In genomic region chr12:10293151-10293550, GRCh38 we compare ENCODE assay signal across 1 cellular context.
TF ChIP-seq lines count a peak whose summit lies in the region.

No MANE protein-coding gene starts in this region.

TF ChIP-seq in GM12878, 131 proteins besides CTCF, POLR2A, EP300 and RAD21 (continued from another document and continues in another):
- TF ChIP-seq CEBPZ (IDR thresholded peaks at IDR 0.05; ENCODE audit: low read depth, low read length) (no peak), JUNB (IDR thresholded peaks at IDR 0.05) (peak; percentile 85), ETV6 (conservative IDR thresholded peaks at IDR 0.05 in 1 of 2, IDR thresholded peaks at IDR 0.05 in 1 of 2; ENCODE audit: borderline replicate concordance in 1 of 2, low read depth in 1 of 2) (peak in 1 of 2 experiments; percentile 34; a peak in 1 of 4 replicates), ZBED1 (IDR thresholded peaks at IDR 0.05; ENCODE audit: borderline replicate concordance) (no peak), MTA3 (IDR thresholded peaks at IDR 0.05; ENCODE audit: borderline replicate concordance, low read length) (peak; percentile 72; the same call in 1 of the 2 replicates), IRF4 (IDR thresholded peaks at IDR 0.05; ENCODE audit: low read depth, low read length) (peak; percentile 71; the same call in 1 of the 2 replicates), ZBTB40 (IDR thresholded peaks at IDR 0.05; ENCODE audit: borderline replicate concordance) (no peak), NFXL1 (IDR thresholded peaks at IDR 0.05; ENCODE audit: borderline replicate concordance) (no peak), YBX1 (IDR thresholded peaks at IDR 0.05) (no peak), ZSCAN29 (IDR thresholded peaks at IDR 0.05) (no peak), NFIC (IDR thresholded peaks at IDR 0.05; ENCODE audit: low read depth, low read length) (no peak; the same call in 1 of the 2 replicates), FOXK2 (IDR thresholded peaks at IDR 0.05) (no peak), SUPT20H (IDR thresholded peaks at IDR 0.05; ENCODE audit: borderline replicate concordance, control insufficient read depth, low read depth, low read length) (no peak), ZNF622 (IDR thresholded peaks at IDR 0.05) (no peak), ELK1 (IDR thresholded peaks at IDR 0.05; ENCODE audit: low read depth, low read length) (no peak), SREBF2 (IDR thresholded peaks at IDR 0.05; ENCODE audit: low read length) (no peak), PRDM15 (CRISPR knock-in tag; IDR thresholded peaks at IDR 0.05) (no peak), KAT2A (conservative IDR thresholded peaks at IDR 0.05; ENCODE audit: control insufficient read depth, low read depth, low read length) (no peak), HCFC1 (IDR thresholded peaks at IDR 0.05; ENCODE audit: low read length) (no peak), NBN (IDR thresholded peaks at IDR 0.05) (no peak), DPF2 (IDR thresholded peaks at IDR 0.05) (no peak), ZNF592 (IDR thresholded peaks at IDR 0.05) (no peak), SREBF1 (IDR thresholded peaks at IDR 0.05; ENCODE audit: low read length) (no peak), CBFB (IDR thresholded peaks at IDR 0.05; ENCODE audit: low read depth) (no peak), POLR2AphosphoS2 (IDR thresholded peaks at IDR 0.05; ENCODE audit: low read depth, low read length) (no peak), NR2C1 (IDR thresholded peaks at IDR 0.05) (no peak), JUND (IDR thresholded peaks at IDR 0.05; ENCODE audit: low read depth, low read length) (no peak), PKNOX1 (IDR thresholded peaks at IDR 0.05) (no peak), TAF1 (IDR thresholded peaks at IDR 0.05; ENCODE audit: borderline replicate concordance, low read depth, low read length) (no peak), HSF1 (IDR thresholded peaks at IDR 0.05; ENCODE audit: low read depth, low read length) (no peak), NFYA (IDR thresholded peaks at IDR 0.05; ENCODE audit: borderline replicate concordance, low read depth, low read length) (no peak), USF2 (IDR thresholded peaks at IDR 0.05; ENCODE audit: borderline replicate concordance, low read depth, low read length) (no peak), HDGF (IDR thresholded peaks at IDR 0.05) (no peak), ATF3 (IDR thresholded peaks at IDR 0.05; ENCODE audit: borderline replicate concordance, extremely low read depth, low read depth, low read length) (no peak), ZNF217 (IDR thresholded peaks at IDR 0.05) (no peak; the same call in 1 of the 2 replicates), CREM (IDR thresholded peaks at IDR 0.05; ENCODE audit: low read depth) (no peak), IKZF2 (IDR thresholded peaks at IDR 0.05) (peak in 1 of 2 experiments; percentile 47; a peak in 2 of 4 replicates)
